Comparison of ENCODE assay signal across 2 cellular contexts in genomic region chr12:6764011-6764828, GRCh38.
TF ChIP-seq lines count a peak whose summit lies in the region.

No MANE protein-coding gene starts in this region.

TF ChIP-seq in HCT116, 20 proteins besides CTCF, POLR2A, EP300 and RAD21:
- TF ChIP-seq SIN3A (IDR thresholded peaks at IDR 0.05; ENCODE audit: low read depth) (no peak), ELF1 (IDR thresholded peaks at IDR 0.05; ENCODE audit: borderline replicate concordance, low read depth) (no peak), EZH2 (IDR thresholded peaks at IDR 0.05) (no peak), POLR2AphosphoS5 (IDR thresholded peaks at IDR 0.05; ENCODE audit: low read depth, low read length) (no peak), ZNF274 (IDR thresholded peaks at IDR 0.05; ENCODE audit: low read depth, low read length) (no peak), ZBTB33 (IDR thresholded peaks at IDR 0.05; ENCODE audit: extremely low read depth, insufficient replicate concordance, low read length) (no peak), MAX (IDR thresholded peaks at IDR 0.05) (no peak), FOSL1 (IDR thresholded peaks at IDR 0.05; ENCODE audit: low read depth) (no peak), CEBPB (IDR thresholded peaks at IDR 0.05; ENCODE audit: low read depth) (no peak), EGR1 (IDR thresholded peaks at IDR 0.05; ENCODE audit: low read depth) (no peak), ATF3 (IDR thresholded peaks at IDR 0.05) (no peak), REST (IDR thresholded peaks at IDR 0.05; ENCODE audit: low read depth) (no peak), CBX3 (IDR thresholded peaks at IDR 0.05; ENCODE audit: low read depth) (no peak), SP1 (IDR thresholded peaks at IDR 0.05; ENCODE audit: low read depth) (no peak), ZFX (IDR thresholded peaks at IDR 0.05) (no peak), SRF (IDR thresholded peaks at IDR 0.05; ENCODE audit: low read depth) (no peak), TCF7L2 (IDR thresholded peaks at IDR 0.05; ENCODE audit: borderline replicate concordance, extremely low read depth, insufficient read depth, insufficient read length) (no peak)

TF ChIP-seq in GM12878, 131 proteins besides CTCF, POLR2A, EP300 and RAD21 (continues in another document):
- TF ChIP-seq CREM (IDR thresholded peaks at IDR 0.05; ENCODE audit: low read depth) (0 out of 2 replicates have a peak, but pooled peaks have one; percentile 24), PAX8 (IDR thresholded peaks at IDR 0.05) (no peak), CEBPB (IDR thresholded peaks at IDR 0.05; ENCODE audit: borderline replicate concordance in 1 of 2, low read depth in 2 of 2, low read length in 2 of 2) (peak in 1 of 2 experiments; percentile 68; a peak in 1 of 4 replicates), RELB (IDR thresholded peaks at IDR 0.05; ENCODE audit: low read depth) (peak; percentile 17; the same call in 1 of the 2 replicates), IKZF2 (IDR thresholded peaks at IDR 0.05) (peak; percentile 30 to 63), SP1 (IDR thresholded peaks at IDR 0.05; ENCODE audit: low read depth, low read length) (peak; percentile 84), NKRF (conservative IDR thresholded peaks at IDR 0.05) (no peak), E2F4 (IDR thresholded peaks at IDR 0.05; ENCODE audit: low read depth, low read length) (no peak), SPI1 (IDR thresholded peaks at IDR 0.05; ENCODE audit: borderline replicate concordance, insufficient read depth, low read depth, low read length) (peak; percentile 16; the same call in 1 of the 2 replicates), USF2 (IDR thresholded peaks at IDR 0.05; ENCODE audit: borderline replicate concordance, low read depth, low read length) (no peak), ZZZ3 (IDR thresholded peaks at IDR 0.05; ENCODE audit: control insufficient read depth, insufficient read length, low read depth) (no peak), YY1 (IDR thresholded peaks at IDR 0.05; ENCODE audit: low read depth, low read length) (0 out of 2 replicates have a peak, but pooled peaks have one; percentile 1), RFX5 (IDR thresholded peaks at IDR 0.05; ENCODE audit: low read depth, low read length) (peak; percentile 100), IRF3 (IDR thresholded peaks at IDR 0.05) (peak; percentile 70; the same call in 1 of the 2 replicates), KAT2A (conservative IDR thresholded peaks at IDR 0.05; ENCODE audit: control insufficient read depth, low read depth, low read length) (no peak), KLF5 (IDR thresholded peaks at IDR 0.05; ENCODE audit: partially characterized antibody) (peak; percentile 32), IKZF1 (conservative IDR thresholded peaks at IDR 0.05) (peak; percentile 73), SKIL (IDR thresholded peaks at IDR 0.05; ENCODE audit: low read depth, poor library complexity, severe bottlenecking) (no peak), CREB1 (IDR thresholded peaks at IDR 0.05; ENCODE audit: low read depth) (peak; percentile 66), ZNF207 (IDR thresholded peaks at IDR 0.05; ENCODE audit: borderline replicate concordance) (no peak), ZSCAN29 (IDR thresholded peaks at IDR 0.05) (no peak), ZBTB40 (IDR thresholded peaks at IDR 0.05; ENCODE audit: borderline replicate concordance) (no peak), ZNF384 (IDR thresholded peaks at IDR 0.05; ENCODE audit: borderline replicate concordance, low read depth, low read length) (no peak), TCF3 (IDR thresholded peaks at IDR 0.05; ENCODE audit: borderline replicate concordance, insufficient read depth, low read depth, low read length) (no peak), ZNF687 (IDR thresholded peaks at IDR 0.05) (no peak), BHLHE40 (IDR thresholded peaks at IDR 0.05; ENCODE audit: borderline replicate concordance in 1 of 2, low read depth in 2 of 2, low read length in 1 of 2) (peak; percentile 44 to 65; a peak in 3 of 4 replicates), HDGF (IDR thresholded peaks at IDR 0.05) (peak; percentile 98), ZBTB33 (IDR thresholded peaks at IDR 0.05) (peak; percentile 90; the same call in 1 of the 2 replicates)
